25 cellular contexts compared by ENCODE assay signal in the genomic region with DNA sequence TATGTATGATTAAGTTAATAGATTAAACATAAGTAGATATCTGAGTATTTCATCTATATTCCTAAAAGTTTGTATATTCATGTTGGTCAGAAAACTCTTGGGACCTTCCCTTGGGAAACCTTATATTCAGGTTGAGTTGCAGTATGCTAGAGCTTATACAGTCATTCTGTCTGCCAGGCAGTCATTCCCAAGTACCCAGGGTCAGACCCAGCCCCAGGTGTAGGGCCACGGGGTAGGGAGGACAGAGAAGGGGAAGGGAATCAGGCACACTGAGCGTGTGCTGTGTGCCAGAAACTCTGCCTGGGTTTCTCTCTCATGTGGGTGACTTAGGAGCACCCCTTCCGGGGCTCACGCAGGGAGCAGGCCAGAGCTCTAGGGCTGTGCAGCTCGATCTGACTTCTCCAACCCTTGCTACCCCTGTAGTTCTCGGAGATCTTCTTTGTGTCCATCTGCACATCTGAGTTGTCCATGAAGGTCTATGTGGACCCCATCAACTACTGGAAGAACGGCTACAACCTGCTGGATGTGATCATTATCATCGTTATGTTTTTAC. TPM values are rescaled to one million over a fixed set of nuclear protein-coding genes. Genes with fewer than 3 reads are reported as not detected.
"Had no signal": no experiment of that assay in that cellular context is flagged by ENCODE, and none has a peak within 500 bp of the region (broad histone marks: within the 10 kb centered on the region; RNA-seq: fewer than 3 reads in every experiment).

No MANE protein-coding gene starts in this region.

- ATAC-seq: heart left ventricle; mucosa of descending colon; naive thymus-derived CD8-positive, alpha-beta T cell; pancreas; right cardiac atrium had no signal

- H3K9me3 ChIP-seq: mucosa of descending colon, pancreas, testis, transverse colon had no signal

- H3K36me3 ChIP-seq: heart left ventricle, pancreas, transverse colon had no signal

- H3K9me3 Mint-ChIP-seq: stimulated activated naive CD8-positive, alpha-beta T cell treated with anti-CD3 and anti-CD28 coated beads, Interleukin-15, Interleukin-2, amounts not matched to agents 100 ng/mL and 50 ng/mL, for 24 hours had no signal

- H3K27ac ChIP-seq: coronary artery, heart left ventricle, pancreas, testis, transverse colon had no signal

- H3K4me3 Mint-ChIP-seq: naive thymus-derived CD8-positive, alpha-beta T cell; neural crest cell; stimulated activated naive CD8-positive, alpha-beta T cell treated with anti-CD3 and anti-CD28 coated beads, Interleukin-15, Interleukin-2, amounts not matched to agents 100 ng/mL and 50 ng/mL, for 24 hours had no signal

- FAIRE-seq: frontal cortex, islet of Langerhans, pancreas, small intestine had no signal

- H3K27me3 ChIP-seq: heart left ventricle, pancreas, testis, transverse colon had no signal

- DNase-seq: effector CD8-positive, alpha-beta T cell; heart left ventricle; hippocampal formation; kidney glomerular epithelial cell; mucosa of descending colon; naive thymus-derived CD8-positive, alpha-beta T cell; nucleus accumbens; pancreas; right cardiac atrium; small intestine; stimulated activated CD4-positive, alpha-beta T cell treated with anti-CD3 and anti-CD28 coated beads, Interleukin-12 subunit alpha, Interleukin-12 subunit beta, amount 100 ng/mL, for 4 hours; testis; transverse colon had no signal

- H3K4me1 ChIP-seq: pancreas, testis, transverse colon had no signal

- H3K4me3 ChIP-seq: coronary artery, heart left ventricle, mucosa of descending colon, pancreas, testis, transverse colon had no signal

- H3K4me1 Mint-ChIP-seq: neural crest cell had no signal

- H3K27ac Mint-ChIP-seq: progenitor cell of endocrine pancreas; stimulated activated naive CD8-positive, alpha-beta T cell treated with anti-CD3 and anti-CD28 coated beads, Interleukin-15, Interleukin-2, amounts not matched to agents 100 ng/mL and 50 ng/mL, for 24 hours had no signal

- H3K27me3 Mint-ChIP-seq: naive thymus-derived CD8-positive, alpha-beta T cell; stimulated activated naive CD8-positive, alpha-beta T cell treated with anti-CD3 and anti-CD28 coated beads, Interleukin-15, Interleukin-2, amounts not matched to agents 100 ng/mL and 50 ng/mL, for 24 hours had no signal

RNA-seq across cellular contexts. Expression of a gene that starts 28.2 kb away (rescaled TPM):
- total RNA-seq: glomerular endothelial cell, urinary bladder had no signal

RNA-seq across cellular contexts. Expression of a gene that starts 38.1 kb away (rescaled TPM):
- total RNA-seq: chondrocyte; dermis microvascular lymphatic vessel endothelial cell; frontal cortex; glomerular endothelial cell; liver; lung microvascular endothelial cell; naive thymus-derived CD8-positive, alpha-beta T cell; neural crest cell had no signal
- polyA plus RNA-seq: naive thymus-derived CD8-positive, alpha-beta T cell had no signal
